23 cellular contexts compared by ENCODE assay signal in genomic region chr11:429391-429790, GRCh38. TPM values are rescaled to one million over a fixed set of nuclear protein-coding genes. Genes with fewer than 3 reads are reported as not detected.
DNase-seq lines count a peak whose midpoint lies in the region; ATAC-seq and TF ChIP-seq lines count a peak whose summit lies in the region.
"Had no signal": no experiment of that assay in that cellular context is flagged by ENCODE, and none has a peak within 500 bp of the region (broad histone marks: within the 10 kb centered on the region; RNA-seq: fewer than 3 reads in every experiment).

No MANE protein-coding gene starts in this region.

- ATAC-seq in HCT116 (peak; percentile 24), left ventricle myocardium superior (no peak)
- ATAC-seq: CD8-positive, alpha-beta T cell had no signal

- H4K20me1 ChIP-seq in HCT116 (ENCODE audit: insufficient read depth), result no peaks in the 10 kb centered on the region
- H4K20me1 ChIP-seq: BLaER1 treated with 17β-estradiol and CSF1 and Interleukin-3, amounts not matched to agents 10 nM and 100 nM had no signal

- no peak overlapping the region for H4K91ac ChIP-seq in neuronal stem cell (ENCODE audit: low read depth, low read length, poor library complexity)

- RAD21 ChIA-PET in HCT116 (lab: Charles Lee; ENCODE audit: low non-redundant PET in 1 of 2, low total read pairs in 2 of 2, uncharacterized antibody in 2 of 2, unreplicated experiment in 2 of 2), result no interaction called here

- H3K27me3 ChIP-seq in HCT116 (ENCODE audit: insufficient read depth, low read length) (no peaks in the 10 kb centered on the region), neuronal stem cell (ENCODE audit: control insufficient read depth in 3 of 3, insufficient read depth in 3 of 3, low read depth in 1 of 3, low read length in 3 of 3) (peaks cover 0 to 4% (median 2%) of the 10 kb centered on the region in 3 experiments)
- H3K27me3 ChIP-seq: BLaER1 treated with 17β-estradiol and CSF1 and Interleukin-3, amounts not matched to agents 10 nM and 100 nM had no signal

- H4K8ac ChIP-seq in neuronal stem cell (ENCODE audit: low read depth, low read length), result peak overlapping the region; percentile 65

- no peak overlapping the region for H3K27ac ChIP-seq in HCT116 (ENCODE audit: low read depth, low read length)
- H3K27ac ChIP-seq in neuronal stem cell (replicated peaks; ENCODE audit: low read length), result no peak overlapping the region
- H3K27ac ChIP-seq: BLaER1 treated with 17β-estradiol and CSF1 and Interleukin-3, amounts not matched to agents 10 nM and 100 nM had no signal

- POLR2A ChIA-PET in HCT116 (lab: Charles Lee), result no interaction called here

- TF ChIP-seq CTCF in HCT116 (IDR thresholded peaks at IDR 0.05 in 2 of 3, conservative IDR thresholded peaks at IDR 0.05 in 1 of 3; ENCODE audit: borderline replicate concordance in 1 of 3, insufficient read depth in 1 of 3, low read depth in 2 of 3, low read length in 2 of 3), result no peak

- intact Hi-C loops in HCT116 (cut with micrococcal nuclease) (no loop called here), left ventricle myocardium superior (cut with micrococcal nuclease) (no loop called here)
- intact Hi-C loops in activated CD4-positive, alpha-beta T cell treated with anti-CD3 and anti-CD28 coated beads, Interleukin-2, amount 10 ng/mL, durations not matched to agents 24 days and 14 days (cut with micrococcal nuclease), result no loop called here

- no peak overlapping the region for H3K4me2 ChIP-seq in HCT116 (ENCODE audit: low read length)
- H3K4me2 ChIP-seq in neuronal stem cell (ENCODE audit: insufficient read depth, low read length, poor library complexity, severe bottlenecking), result no peak overlapping the region
- H3K4me2 ChIP-seq: BLaER1 treated with 17β-estradiol and CSF1 and Interleukin-3, amounts not matched to agents 10 nM and 100 nM had no signal

- peak overlapping the region; percentile 21 for H3K14ac ChIP-seq in neuronal stem cell (ENCODE audit: low read length)

- H3K4me1 Mint-ChIP-seq in activated naive CD4-positive, alpha-beta T cell treated with anti-CD3 and anti-CD28 coated beads, Interleukin-2, amount 10 ng/mL, durations not matched to agents 7 days and 5 days, result no peaks in the 10 kb centered on the region
- H3K4me1 Mint-ChIP-seq in activated CD4-positive, alpha-beta T cell treated with anti-CD3 and anti-CD28 coated beads, Interleukin-2, amount 10 ng/mL, durations not matched to agents 24 days and 14 days, result no peaks in the 10 kb centered on the region
- H3K4me1 Mint-ChIP-seq: IgD-negative memory B cell had no signal

- H3K23ac ChIP-seq in neuronal stem cell (ENCODE audit: low read depth, low read length, poor library complexity), result peak overlapping the region; percentile 73

- H3K4ac ChIP-seq in neuronal stem cell (ENCODE audit: low read length), result no peak overlapping the region

- H3K4me3 Mint-ChIP-seq in activated naive CD4-positive, alpha-beta T cell treated with anti-CD3 and anti-CD28 coated beads, Interleukin-2, amount 10 ng/mL, durations not matched to agents 7 days and 5 days, result no peak overlapping the region
- H3K4me3 Mint-ChIP-seq in activated CD4-positive, alpha-beta T cell treated with anti-CD3 and anti-CD28 coated beads, Interleukin-2, amount 10 ng/mL, durations not matched to agents 24 days and 14 days, result no peak overlapping the region
- H3K4me3 Mint-ChIP-seq: CD8-positive, alpha-beta T cell; IgD-negative memory B cell had no signal

- H3K18ac ChIP-seq in neuronal stem cell (ENCODE audit: low read length), result no peak overlapping the region

- TF ChIP-seq POLR2A in HCT116 (IDR thresholded peaks at IDR 0.05; ENCODE audit: borderline replicate concordance, extremely low read depth, insufficient read depth, insufficient read length), result no peak

- no peaks in the 10 kb centered on the region for H3K79me1 ChIP-seq in neuronal stem cell (ENCODE audit: low read depth, low read length)

- no peak overlapping the region for H2BK5ac ChIP-seq in neuronal stem cell (ENCODE audit: low read length)

- CTCF ChIA-PET in activated naive CD4-positive, alpha-beta T cell treated with anti-CD3 and anti-CD28 coated beads, Interleukin-2, amount 10 ng/mL, durations not matched to agents 7 days and 5 days (lab: Charles Lee), result no interaction called here
- CTCF ChIA-PET in HCT116 (lab: Charles Lee), result no interaction called here

- BruUV-seq in HCT116 (replicated peaks; lab: Mats Ljungman, UMichigan), result no TSS peak

- H3K4me1 ChIP-seq in HCT116 (ENCODE audit: control insufficient read depth in 1 of 2, insufficient read depth in 2 of 2, low read length in 2 of 2) (no peaks in the 10 kb centered on the region), neuronal stem cell (ENCODE audit: control insufficient read depth in 2 of 2, insufficient read depth in 1 of 2, low read depth in 1 of 2, low read length in 2 of 2) (no peaks in the 10 kb centered on the region)
- H3K4me1 ChIP-seq: BLaER1 treated with 17β-estradiol and CSF1 and Interleukin-3, amounts not matched to agents 10 nM and 100 nM had no signal

- H2AFZ ChIP-seq in HCT116 (ENCODE audit: low read depth, low read length, poor library complexity, severe bottlenecking) (no peak overlapping the region), neuronal stem cell (ENCODE audit: low read length) (no peak overlapping the region)

- no peak overlapping the region for H3K27ac Mint-ChIP-seq in activated naive CD4-positive, alpha-beta T cell treated with anti-CD3 and anti-CD28 coated beads, Interleukin-2, amount 10 ng/mL, durations not matched to agents 7 days and 5 days
- no peak overlapping the region for H3K27ac Mint-ChIP-seq in activated CD4-positive, alpha-beta T cell treated with anti-CD3 and anti-CD28 coated beads, Interleukin-2, amount 10 ng/mL, durations not matched to agents 24 days and 14 days
- H3K27ac Mint-ChIP-seq: CD8-positive, alpha-beta T cell; IgD-negative memory B cell had no signal

- H3K9me2 ChIP-seq in HCT116 (ENCODE audit: insufficient read depth), result no peaks in the 10 kb centered on the region

- H3K9ac ChIP-seq in HCT116 (ENCODE audit: low read length), result no peak overlapping the region
- H3K9ac ChIP-seq in neuronal stem cell (ENCODE audit: low read depth, low read length, poor library complexity), result no peak overlapping the region
- H3K9ac ChIP-seq: BLaER1 treated with 17β-estradiol and CSF1 and Interleukin-3, amounts not matched to agents 10 nM and 100 nM had no signal

- peak; percentile 9 for DNase-seq in activated naive CD4-positive, alpha-beta T cell treated with anti-CD3 and anti-CD28 coated beads, Interleukin-2, amount 50 U/mL, for 16 hours
- no peak for DNase-seq in activated naive CD4-positive, alpha-beta T cell treated with anti-CD3 and anti-CD28 coated beads, Interleukin-2, amount 10 ng/mL, durations not matched to agents 7 days and 5 days
- DNase-seq in HCT116 (ENCODE audit: low read depth, low spot score) (no peak), left ventricle myocardium superior (peak; percentile 19), neuronal stem cell (ENCODE audit: low spot score) (no peak), NCI-H82 (lab: John Stamatoyannopoulos, UW) (no peak), SW 1271 (lab: John Stamatoyannopoulos, UW) (no peak)
- DNase-seq in activated CD4-positive, alpha-beta T cell treated with anti-CD3 and anti-CD28 coated beads, Interleukin-2, amount 10 ng/mL, durations not matched to agents 24 days and 14 days, result no peak
- DNase-seq: 8988T; Calu3; CD8-positive, alpha-beta T cell; GOT3; Karpas-422; MV-4-11; NCI-H1105 treated with DMSO at 0.1 percent for 48 hours; NCI-H2081; NCI-H2171; NCI-H345; NCI-H524 treated with DMSO at 0.1 percent for 48 hours; OCI-M1 had no signal

- H3K79me2 ChIP-seq in HCT116 (ENCODE audit: insufficient read depth, low read length), result no peaks in the 10 kb centered on the region

- TF ChIP-seq RAD21 in HCT116 (IDR thresholded peaks at IDR 0.05; ENCODE audit: low read depth), result no peak

- H3K9me3 Mint-ChIP-seq in activated naive CD4-positive, alpha-beta T cell treated with anti-CD3 and anti-CD28 coated beads, Interleukin-2, amount 10 ng/mL, durations not matched to agents 7 days and 5 days, result no peaks in the 10 kb centered on the region
- no peaks in the 10 kb centered on the region for H3K9me3 Mint-ChIP-seq in activated CD4-positive, alpha-beta T cell treated with anti-CD3 and anti-CD28 coated beads, Interleukin-2, amount 10 ng/mL, durations not matched to agents 24 days and 14 days
- H3K9me3 Mint-ChIP-seq: CD8-positive, alpha-beta T cell; IgD-negative memory B cell had no signal

- H2BK120ac ChIP-seq in neuronal stem cell (ENCODE audit: low read depth, low read length), result no peak overlapping the region

- H2BK15ac ChIP-seq in neuronal stem cell (ENCODE audit: low read length), result peak overlapping the region; percentile 37

- 0 out of 4 replicates have a peak, but pooled peaks cover 0 to 3% of the 10 kb centered on the region in 2 experiments for H3K36me3 ChIP-seq in HCT116 (ENCODE audit: control insufficient read depth in 1 of 2, insufficient read depth in 2 of 2, low read length in 2 of 2)
- no peaks in the 10 kb centered on the region for H3K36me3 ChIP-seq in neuronal stem cell (replicated peaks in 1 of 2; ENCODE audit: control insufficient read depth in 2 of 2, insufficient read depth in 2 of 2, low read length in 2 of 2)
- H3K36me3 ChIP-seq: BLaER1 treated with 17β-estradiol and CSF1 and Interleukin-3, amounts not matched to agents 10 nM and 100 nM had no signal

- H3K9me3 ChIP-seq in HCT116 (ENCODE audit: control insufficient read depth in 1 of 2, insufficient read depth in 1 of 2, low read depth in 1 of 2, low read length in 2 of 2) (no peaks in the 10 kb centered on the region), neuronal stem cell (replicated peaks in 1 of 2; ENCODE audit: control insufficient read depth in 2 of 2, insufficient read depth in 1 of 2, low read depth in 1 of 2, low read length in 2 of 2) (no peaks in the 10 kb centered on the region)
- H3K9me3 ChIP-seq: BLaER1 treated with 17β-estradiol and CSF1 and Interleukin-3, amounts not matched to agents 10 nM and 100 nM had no signal

- H2AK5ac ChIP-seq in neuronal stem cell (ENCODE audit: low read depth, low read length), result peak overlapping the region; percentile 56

- H3K36me3 Mint-ChIP-seq in activated naive CD4-positive, alpha-beta T cell treated with anti-CD3 and anti-CD28 coated beads, Interleukin-2, amount 10 ng/mL, durations not matched to agents 7 days and 5 days, result peaks cover 28% of the 10 kb centered on the region
- H3K36me3 Mint-ChIP-seq in activated CD4-positive, alpha-beta T cell treated with anti-CD3 and anti-CD28 coated beads, Interleukin-2, amount 10 ng/mL, durations not matched to agents 24 days and 14 days (ENCODE audit: low read depth), result peaks cover 36% of the 10 kb centered on the region

- no peaks in the 10 kb centered on the region for H3K27me3 Mint-ChIP-seq in activated naive CD4-positive, alpha-beta T cell treated with anti-CD3 and anti-CD28 coated beads, Interleukin-2, amount 10 ng/mL, durations not matched to agents 7 days and 5 days
- no peaks in the 10 kb centered on the region for H3K27me3 Mint-ChIP-seq in activated CD4-positive, alpha-beta T cell treated with anti-CD3 and anti-CD28 coated beads, Interleukin-2, amount 10 ng/mL, durations not matched to agents 24 days and 14 days
- H3K27me3 Mint-ChIP-seq: IgD-negative memory B cell had no signal

- WGBS in neuronal stem cell (ENCODE audit: extremely low coverage in 2 of 2, insufficient read length in 2 of 2, insufficient replicate concordance in 1 of 2), 2 donors, result no CpG with 5 or more reads among the region's 27 CpGs

- H3K4me3 ChIP-seq in HCT116 (replicated peaks in 1 of 2; ENCODE audit: low read depth in 1 of 2, low read length in 2 of 2), result no peak overlapping the region
- H3K4me3 ChIP-seq in neuronal stem cell (ENCODE audit: low read length in 2 of 2), result no peak overlapping the region
- H3K4me3 ChIP-seq: BLaER1 treated with 17β-estradiol and CSF1 and Interleukin-3, amounts not matched to agents 10 nM and 100 nM had no signal

- H2BK12ac ChIP-seq in neuronal stem cell (ENCODE audit: low read length), result peak overlapping the region; percentile 73

RNA-seq across cellular contexts. Expression of gene ANO9, which starts 12.4 kb away (rescaled TPM):
- 70.3 TPM for total RNA-seq in HCT116 (2021; ENCODE audit: unreplicated experiment)
- 53.8 and 55.2 TPM in 2 replicates for polyA plus RNA-seq in HCT116 (2012)
- total RNA-seq in left ventricle myocardium superior, result 1.3 TPM
- 2.8 TPM for polyA plus RNA-seq in neuronal stem cell (2013, experiment 1 of 2)
- 1.9 TPM for polyA plus RNA-seq in neuronal stem cell (2013, experiment 2 of 2)
- total RNA-seq in activated CD4-positive, alpha-beta T cell treated with anti-CD3 and anti-CD28 coated beads, Interleukin-2, amount 10 ng/mL, durations not matched to agents 24 days and 14 days, result 35.4 and 36.9 TPM in 2 replicates
- total RNA-seq: SK-MEL-5 had no signal

RNA-seq across cellular contexts. Expression of gene SIGIRR, which starts 14.6 kb away (rescaled TPM):
- 85.6 TPM for total RNA-seq in HCT116 (2021; ENCODE audit: unreplicated experiment)
- polyA plus RNA-seq in HCT116 (2012), result 96.6 and 99.1 TPM in 2 replicates
- total RNA-seq in left ventricle myocardium superior, result 47.5 TPM
- polyA plus RNA-seq in neuronal stem cell (2013, experiment 1 of 2), result 15.1 TPM
- polyA plus RNA-seq in neuronal stem cell (2013, experiment 2 of 2), result 13.4 TPM
- 40.7 and 42.7 TPM in 2 replicates for total RNA-seq in activated CD4-positive, alpha-beta T cell treated with anti-CD3 and anti-CD28 coated beads, Interleukin-2, amount 10 ng/mL, durations not matched to agents 24 days and 14 days

RNA-seq across cellular contexts. Expression of gene PTDSS2, which starts 20.7 kb away (rescaled TPM):
- total RNA-seq in HCT116 (2021; ENCODE audit: unreplicated experiment) (40.1 TPM), left ventricle myocardium superior (31.8 TPM)
- 32.1 and 33.3 TPM in 2 replicates for polyA plus RNA-seq in HCT116 (2012)
- 27.4 TPM for polyA plus RNA-seq in neuronal stem cell (2013, experiment 1 of 2)
- polyA plus RNA-seq in neuronal stem cell (2013, experiment 2 of 2), result 26.0 TPM
- 31.0 and 31.8 TPM in 2 replicates for total RNA-seq in activated CD4-positive, alpha-beta T cell treated with anti-CD3 and anti-CD28 coated beads, Interleukin-2, amount 10 ng/mL, durations not matched to agents 24 days and 14 days

RNA-seq across cellular contexts. Expression of gene PKP3, which starts 35.4 kb away (rescaled TPM):
- total RNA-seq in HCT116 (2021; ENCODE audit: unreplicated experiment), result 157 TPM
- 124 and 128 TPM in 2 replicates for polyA plus RNA-seq in HCT116 (2012)
- 0.84 TPM for total RNA-seq in left ventricle myocardium superior
- polyA plus RNA-seq in neuronal stem cell (2013, experiment 1 of 2), result 0.40 TPM
- polyA plus RNA-seq in neuronal stem cell (2013, experiment 2 of 2), result 0.40 TPM
- total RNA-seq in activated CD4-positive, alpha-beta T cell treated with anti-CD3 and anti-CD28 coated beads, Interleukin-2, amount 10 ng/mL, durations not matched to agents 24 days and 14 days, result not detected in 2 replicates
- total RNA-seq: SK-MEL-5 had no signal
- polyA plus RNA-seq: IgD-negative memory B cell had no signal

Comparison
In these comparisons a context has a peak if more than half of its experiments do, and no peak if none do; other contexts are left out.
1. DNase-seq: peak in activated naive CD4-positive, alpha-beta T cell treated with anti-CD3 and anti-CD28 coated beads, Interleukin-2, amount 50 U/mL, for 16 hours (single experiment) and left ventricle myocardium superior (single experiment); none in activated naive CD4-positive, alpha-beta T cell treated with anti-CD3 and anti-CD28 coated beads, Interleukin-2, amount 10 ng/mL, durations not matched to agents 7 days and 5 days (single experiment), HCT116 (single experiment), neuronal stem cell (single experiment), NCI-H82 (single experiment), activated CD4-positive, alpha-beta T cell treated with anti-CD3 and anti-CD28 coated beads, Interleukin-2, amount 10 ng/mL, durations not matched to agents 24 days and 14 days (single experiment) and SW 1271 (0 of 2).
2. RNA of gene ANO9, which starts 12.4 kb away (total RNA-seq): 70.3 TPM in HCT116 (single experiment) and 35.4 to 36.9 TPM in activated CD4-positive, alpha-beta T cell treated with anti-CD3 and anti-CD28 coated beads, Interleukin-2, amount 10 ng/mL, durations not matched to agents 24 days and 14 days; 1.3 TPM in left ventricle myocardium superior (single experiment); every median in the first group is over 10 times any median in the second.